In genomic region chr1:203305809-203306088, GRCh38 we compare ENCODE assay signal across 8 cellular contexts. TPM values are rescaled to one million over a fixed set of nuclear protein-coding genes. Genes with fewer than 3 reads are reported as not detected.
DNase-seq lines count a peak whose midpoint lies in the region; ATAC-seq, FAIRE-seq and TF ChIP-seq lines count a peak whose summit lies in the region.

No MANE protein-coding gene starts in this region.

- no peaks in the 10 kb centered on the region for H3K27me3 ChIP-seq in parathyroid adenoma (ENCODE audit: control insufficient read depth, insufficient read depth, low read length)

- 6% methylated on average over 12 of the region's 21 CpGs for WGBS in A549 (ENCODE audit: missing lambda C conversion rate)

- ATAC-seq in A549: peak; percentile 33 to 61; a peak in 5 of 6 replicates
- peak; percentile 3 for ATAC-seq in GM21529 (IDR thresholded peaks at IDR 0.05; ENCODE audit: unreplicated experiment)
- ATAC-seq in SK-N-SH treated with all-trans-retinoic acid at 6 μM for 48 hours: peak; percentile 56

- DNase-seq in A549 (ENCODE audit: low read depth in 1 of 2, low spot score in 1 of 2) (peak in 1 of 2 experiments; percentile 41), fibroblast of pulmonary artery (ENCODE audit: low read depth) (no peak), Kasumi-1 (lab: John Stamatoyannopoulos, UW) (no peak), NCI-H510A (lab: John Stamatoyannopoulos, UW) (no peak), NCI-H1417 (lab: John Stamatoyannopoulos, UW) (no peak)

- H3K27ac ChIP-seq in A549 (peak overlapping the region; percentile 91 to 97), parathyroid adenoma (peak overlapping the region; percentile 96)

- peak overlapping the region; percentile 92 for H3K9ac ChIP-seq in parathyroid adenoma

- H3K4me2 ChIP-seq in A549 (peak overlapping the region; percentile 97), parathyroid adenoma (ENCODE audit: low read length) (peak overlapping the region; percentile 98)

- no peaks in the 10 kb centered on the region for H3K79me2 ChIP-seq in parathyroid adenoma

- H3K4me3 ChIP-seq in A549 (peak overlapping the region; percentile 93), fibroblast of pulmonary artery (replicated peaks; ENCODE audit: low read depth, low read length) (peak overlapping the region; percentile 88), parathyroid adenoma (ENCODE audit: low read depth, low read length) (peak overlapping the region; percentile 85)

- H3K4me1 ChIP-seq in A549 (peaks cover 24% of the 10 kb centered on the region), parathyroid adenoma (peaks cover 13% of the 10 kb centered on the region)

- TF ChIP-seq CTCF in A549 (IDR thresholded peaks at IDR 0.05): no peak
- TF ChIP-seq CTCF in fibroblast of pulmonary artery (IDR thresholded peaks at IDR 0.05; ENCODE audit: low read length, missing control alignments): no peak
- no peak for TF ChIP-seq CTCF in parathyroid adenoma (IDR thresholded peaks at IDR 0.05)

- CTCF ChIA-PET in A549 (lab: Yijun Ruan, JAX): interaction anchor here (0.9 to 5.8 kb wide), 14 partner anchors 10 to 266 kb away, joined by 3 to 75 read pairs (median 5); no protein-coding TSS in a partner anchor

- no peak for TF ChIP-seq EP300 in A549 (IDR thresholded peaks at IDR 0.05)

- H3K9me3 ChIP-seq in A549 (no peaks in the 10 kb centered on the region), parathyroid adenoma (ENCODE audit: control insufficient read depth, low read length) (no peaks in the 10 kb centered on the region)

- TF ChIP-seq POLR2A in A549 (IDR thresholded peaks at IDR 0.05; ENCODE audit: low read length): no peak

- FAIRE-seq in A549 (lab: Jason Lieb, UNC): no peak

- peak overlapping the region; percentile 69 for H2AFZ ChIP-seq in parathyroid adenoma

- no peaks in the 10 kb centered on the region for H3K36me3 ChIP-seq in parathyroid adenoma (ENCODE audit: control insufficient read depth, insufficient read depth, low read length)

- POLR2A ChIA-PET in A549 (lab: Yijun Ruan, JAX): interaction anchor here (0.5 to 2.5 kb wide), 7 partner anchors 11 to 157 kb away, joined by 3 to 34 read pairs (median 6); no protein-coding TSS in a partner anchor

- no peak for TF ChIP-seq RAD21 in A549 (conservative IDR thresholded peaks at IDR 0.05 in 1 of 2, IDR thresholded peaks at IDR 0.05 in 1 of 2)

TF ChIP-seq in A549, 52 proteins besides CTCF, POLR2A, EP300 and RAD21:
- TF ChIP-seq NFE2L2 (conservative IDR thresholded peaks at IDR 0.05; ENCODE audit: low read length) (no peak), PHF8 (IDR thresholded peaks at IDR 0.05; ENCODE audit: borderline replicate concordance, low read depth) (peak; percentile 69; the same call in 1 of the 2 replicates), CBX2 (IDR thresholded peaks at IDR 0.05; ENCODE audit: borderline replicate concordance, low read depth) (no peak), RNF2 (IDR thresholded peaks at IDR 0.05; ENCODE audit: borderline replicate concordance, low read depth) (0 out of 2 replicates have a peak, but pooled peaks have one; percentile 73), EHMT2 (IDR thresholded peaks at IDR 0.05; ENCODE audit: low read depth) (no peak), BHLHE40 (IDR thresholded peaks at IDR 0.05; ENCODE audit: low read depth, low read length) (no peak), POLR2AphosphoS2 (conservative IDR thresholded peaks at IDR 0.05; ENCODE audit: low read length) (no peak)
- TF ChIP-seq, protein P1, sequence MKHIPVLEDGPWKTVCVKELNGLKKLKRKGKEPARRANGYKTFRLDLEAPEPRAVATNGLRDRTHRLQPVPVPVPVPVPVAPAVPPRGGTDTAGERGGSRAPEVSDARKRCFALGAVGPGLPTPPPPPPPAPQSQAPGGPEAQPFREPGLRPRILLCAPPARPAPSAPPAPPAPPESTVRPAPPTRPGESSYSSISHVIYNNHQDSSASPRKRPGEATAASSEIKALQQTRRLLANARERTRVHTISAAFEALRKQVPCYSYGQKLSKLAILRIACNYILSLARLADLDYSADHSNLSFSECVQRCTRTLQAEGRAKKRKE (CRISPR knock-in tag; IDR thresholded peaks at IDR 0.05; ENCODE audit: low read depth): no peak

TF ChIP-seq in SK-N-SH treated with all-trans-retinoic acid at 6 μM for 48 hours, 23 proteins besides CTCF, POLR2A, EP300 and RAD21:
- no peak for TF ChIP-seq CSRNP3 (CRISPR knock-in tag; IDR thresholded peaks at IDR 0.05)
- TF ChIP-seq TOX (CRISPR knock-in tag; IDR thresholded peaks at IDR 0.05; ENCODE audit: borderline replicate concordance): no peak
- TF ChIP-seq OSR1 (CRISPR knock-in tag; IDR thresholded peaks at IDR 0.05): no peak
- TF ChIP-seq SNAI2 (CRISPR knock-in tag; IDR thresholded peaks at IDR 0.05): no peak
- no peak for TF ChIP-seq BACH2 (CRISPR knock-in tag; IDR thresholded peaks at IDR 0.05; ENCODE audit: borderline replicate concordance)

RNA-seq across cellular contexts. Expression of gene BTG2, which starts 0.4 kb away (rescaled TPM):
- 16.0 and 16.4 TPM in 2 replicates for polyA plus RNA-seq in A549 (2011; rRNA removed)
- 3.9 and 5.7 TPM in 2 replicates for polyA plus RNA-seq in A549 (2012; cell fraction: cytosol; rRNA removed)
- 5.7 and 5.8 TPM in 2 replicates for polyA plus RNA-seq in A549 (2012; cell fraction: nucleus; rRNA removed)
- 7.2 to 9.2 TPM (median 8.0 TPM) in 3 replicates for polyA plus RNA-seq in A549 (2017; fragmentation: RNase III; extraction: RNeasy Plus Mini Kit Qiagen cat#74134 plus additional on column Dnase treatment)
- polyA minus RNA-seq in A549 (2011; rRNA and poly(A)+ RNA removed): 14.9 and 16.4 TPM in 2 replicates

RNA-seq across cellular contexts. Expression of gene FMOD, which starts 45.2 kb away (rescaled TPM):
- polyA plus RNA-seq in A549 (2011; rRNA removed) (0.03 and 0.04 TPM in 2 replicates), A549 (2017; fragmentation: RNase III; extraction: RNeasy Plus Mini Kit Qiagen cat#74134 plus additional on column Dnase treatment) (not detected in 3 replicates)
- polyA plus RNA-seq in A549 (2012; cell fraction: cytosol; rRNA removed): 0.01 TPM in 2 replicates
- 0.02 TPM in 1 of 2 replicates, not detected in the other for polyA plus RNA-seq in A549 (2012; cell fraction: nucleus; rRNA removed)
- not detected in 2 replicates for polyA minus RNA-seq in A549 (2011; rRNA and poly(A)+ RNA removed)

Comparison
In these comparisons a context has a peak if more than half of its experiments do, and no peak if none do; other contexts are left out.
1. ATAC-seq: peak in every context shown above with its lines; median percentile 56 in SK-N-SH treated with all-trans-retinoic acid at 6 μM for 48 hours; 47 in A549; 3 in GM21529.